ENCODE assay signal across 1 cellular context in the genomic region with DNA sequence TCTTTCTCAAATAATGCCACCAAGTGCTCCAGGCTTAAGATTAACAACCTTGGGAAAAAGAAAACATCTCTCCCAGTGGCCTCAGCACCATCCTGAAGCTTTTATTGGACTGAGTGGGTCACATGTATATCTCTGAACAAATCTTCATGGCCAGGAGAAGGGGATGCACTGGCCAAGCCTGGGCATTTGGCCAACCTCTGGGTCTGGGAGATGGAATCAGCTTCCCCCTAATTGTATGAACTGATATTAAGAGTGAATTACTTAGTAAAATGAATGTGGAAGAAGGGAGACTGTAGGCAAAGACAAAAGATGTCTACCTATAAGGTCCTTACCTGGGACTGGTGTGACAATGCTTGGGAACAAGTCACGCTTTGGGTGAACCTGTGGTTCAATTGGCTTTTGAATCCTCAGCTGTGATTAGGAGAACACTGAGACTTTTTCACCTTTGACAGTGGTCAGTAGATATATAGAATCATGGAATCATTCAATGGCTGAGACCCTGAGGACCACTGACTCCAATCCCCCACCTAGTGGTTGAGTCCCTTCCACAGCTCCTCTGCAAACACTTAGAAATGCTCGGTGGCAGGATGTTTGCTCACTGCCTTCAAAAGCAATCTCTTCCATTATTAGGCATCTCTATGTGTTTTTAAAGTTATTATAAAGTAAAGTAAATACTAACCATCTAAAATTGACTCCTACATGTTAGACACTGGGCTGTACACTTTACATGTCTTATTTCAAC.
TF ChIP-seq lines count a peak whose summit lies in the region.

No MANE protein-coding gene starts in this region.

TF ChIP-seq in GM23338, 12 proteins besides CTCF, POLR2A, EP300 and RAD21:
- TF ChIP-seq ZNF462 (CRISPR knock-in tag; IDR thresholded peaks at IDR 0.05), result no peak
- TF ChIP-seq CREB1 (CRISPR knock-in tag; IDR thresholded peaks at IDR 0.05; ENCODE audit: low read depth), result no peak
- TF ChIP-seq POLR2AphosphoS5 (IDR thresholded peaks at IDR 0.05; ENCODE audit: low read depth), result no peak
- no peak for TF ChIP-seq STAT1 (IDR thresholded peaks at IDR 0.05; ENCODE audit: unreplicated experiment)
- TF ChIP-seq, protein P1, sequence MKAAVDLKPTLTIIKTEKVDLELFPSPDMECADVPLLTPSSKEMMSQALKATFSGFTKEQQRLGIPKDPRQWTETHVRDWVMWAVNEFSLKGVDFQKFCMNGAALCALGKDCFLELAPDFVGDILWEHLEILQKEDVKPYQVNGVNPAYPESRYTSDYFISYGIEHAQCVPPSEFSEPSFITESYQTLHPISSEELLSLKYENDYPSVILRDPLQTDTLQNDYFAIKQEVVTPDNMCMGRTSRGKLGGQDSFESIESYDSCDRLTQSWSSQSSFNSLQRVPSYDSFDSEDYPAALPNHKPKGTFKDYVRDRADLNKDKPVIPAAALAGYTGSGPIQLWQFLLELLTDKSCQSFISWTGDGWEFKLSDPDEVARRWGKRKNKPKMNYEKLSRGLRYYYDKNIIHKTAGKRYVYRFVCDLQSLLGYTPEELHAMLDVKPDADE (IDR thresholded peaks at IDR 0.05), result no peak
- no peak for TF ChIP-seq EZH2phosphoT487 (IDR thresholded peaks at IDR 0.05; ENCODE audit: unreplicated experiment)
- TF ChIP-seq ZNF331 (CRISPR knock-in tag; IDR thresholded peaks at IDR 0.05; ENCODE audit: low read depth), result no peak
- TF ChIP-seq REST (IDR thresholded peaks at IDR 0.05; ENCODE audit: unreplicated experiment), result no peak
- no peak for TF ChIP-seq NANOG (IDR thresholded peaks at IDR 0.05; ENCODE audit: borderline replicate concordance)
- no peak for TF ChIP-seq ZNF114 (CRISPR knock-in tag; IDR thresholded peaks at IDR 0.05)
- TF ChIP-seq JUNB (IDR thresholded peaks at IDR 0.05; ENCODE audit: unreplicated experiment), result no peak
- no peak for TF ChIP-seq EZH2 (IDR thresholded peaks at IDR 0.05; ENCODE audit: low read depth, unreplicated experiment)
